Comparison of ENCODE assay signal across 8 cellular contexts in genomic region chr11:49526240-49526829, GRCh38.
DNase-seq lines count a peak whose midpoint lies in the region; ATAC-seq and TF ChIP-seq lines count a peak whose summit lies in the region.
"Not testable (repeated sequence)": the region's sequence is repeated elsewhere in the genome, so short reads cannot be mapped to it uniquely, and the experiment has no call there.

No MANE protein-coding gene starts in this region.

- H3K36me3 Mint-ChIP-seq in Caco-2 (ENCODE audit: insufficient read depth, unreplicated experiment); endodermal cell (ENCODE audit: low read depth): not testable (repeated sequence)

- TF ChIP-seq CTCF in Caco-2 (IDR thresholded peaks at IDR 0.05; ENCODE audit: insufficient read depth in 1 of 2, low read depth in 1 of 2, low read length in 1 of 2, severe bottlenecking in 1 of 2, unreplicated experiment in 1 of 2) (peak; percentile 52 to 73), Loucy (conservative IDR thresholded peaks at IDR 0.05; ENCODE audit: low read length) (peak; percentile 68), SU-DHL-6 (IDR thresholded peaks at IDR 0.05; ENCODE audit: insufficient read depth, low read length, poor library complexity, severe bottlenecking) (peak; percentile 59), endodermal cell (conservative IDR thresholded peaks at IDR 0.05) (peak; percentile 88), kidney epithelial cell (IDR thresholded peaks at IDR 0.05; ENCODE audit: insufficient read depth, low read length, poor library complexity, severe bottlenecking) (peak; percentile 53), spleen (IDR thresholded peaks at IDR 0.05 in 8 of 11, conservative IDR thresholded peaks at IDR 0.05 in 3 of 11) (peak in 9 of 11 experiments; percentile 9 to 63 (median 44))

- intact Hi-C loops in Caco-2 (cut with micrococcal nuclease; ENCODE audit: unreplicated experiment): loop anchor here (5.0 to 10.0 kb wide), 3 partner anchors 471 to 1352 kb away; partner anchors contain the start of gene OR4S1
- intact Hi-C loops in spleen (cut with DNase I; ENCODE audit: low total_unique reads): not testable (repeated sequence)

- not testable (repeated sequence) for H3K27me3 ChIP-seq in Caco-2 (replicated peaks; ENCODE audit: control insufficient read depth, insufficient read depth, low read length); Loucy (ENCODE audit: insufficient read depth, low read length, poor library complexity, severe bottlenecking); SU-DHL-6 (ENCODE audit: low read length); endodermal cell (ENCODE audit: control insufficient read depth, insufficient read depth, low read length, poor library complexity, severe bottlenecking); kidney epithelial cell (ENCODE audit: control insufficient read depth, insufficient read depth, low read length); spleen (replicated peaks in 1 of 7)

- POLR2A ChIA-PET in Caco-2 (lab: Charles Lee): not testable (repeated sequence)

- H2AFZ ChIP-seq in Loucy (ENCODE audit: low read length); SU-DHL-6 (ENCODE audit: low read depth, low read length, severe bottlenecking): not testable (repeated sequence)

- peak; percentile 90 for ATAC-seq in GM19035 (IDR thresholded peaks at IDR 0.05; ENCODE audit: unreplicated experiment)
- ATAC-seq in HG02870 (IDR thresholded peaks at IDR 0.05; ENCODE audit: unreplicated experiment): peak; percentile 89

- H3K4me1 Mint-ChIP-seq in Caco-2 (ENCODE audit: low read depth, unreplicated experiment): not testable (repeated sequence)
- H3K4me1 Mint-ChIP-seq in endodermal cell: peaks cover 13% of the 10 kb centered on the region

- not testable (repeated sequence) for H3K36me3 ChIP-seq in Caco-2 (ENCODE audit: control insufficient read depth, insufficient read depth, low read length); Loucy (ENCODE audit: insufficient read depth, low read length); SU-DHL-6 (ENCODE audit: low read length); endodermal cell (ENCODE audit: control insufficient read depth, insufficient read depth, low read length); kidney epithelial cell (ENCODE audit: control insufficient read depth, insufficient read depth, low read length); spleen

- not testable (repeated sequence) for H3K4me1 ChIP-seq in Caco-2; Loucy (ENCODE audit: insufficient read depth, low read length, poor library complexity, severe bottlenecking); endodermal cell (ENCODE audit: control insufficient read depth, insufficient read depth, low read length); spleen

- not testable (repeated sequence) for BruUV-seq in Caco-2 (replicated peaks; lab: Mats Ljungman, UMichigan)

- not testable (repeated sequence) for H3K27me3 Mint-ChIP-seq in Caco-2 (ENCODE audit: insufficient read depth, unreplicated experiment); endodermal cell (ENCODE audit: insufficient read depth)

- H3K9me3 Mint-ChIP-seq in Caco-2 (ENCODE audit: unreplicated experiment); endodermal cell: not testable (repeated sequence)

- not testable (repeated sequence) for H3K27ac ChIP-seq in SU-DHL-6 (ENCODE audit: low read depth, low read length); endodermal cell (ENCODE audit: low read depth, low read length); spleen

- not testable (repeated sequence) for H3K9ac ChIP-seq in Loucy (ENCODE audit: low read depth, low read length, poor library complexity, severe bottlenecking); SU-DHL-6 (ENCODE audit: low read length); endodermal cell (ENCODE audit: extremely low read depth, low read length, poor library complexity, severe bottlenecking)

- WGBS in endodermal cell (ENCODE audit: insufficient coverage in 1 of 2, insufficient read length in 1 of 2), 2 experiments: 20% methylated on average over 1 of the region's 1 CpG; no CpG with 5 or more reads in 1 of the 2 experiments
- 8 to 36% (median 17%) methylated on average over 1 of the region's 1 CpG for WGBS in spleen, 5 donors

- DNase-seq in Caco-2: peak; percentile 14 to 30
- DNase-seq in endodermal cell: peak; percentile 70
- peak; percentile 14 for DNase-seq in kidney epithelial cell (ENCODE audit: low read depth)
- DNase-seq in spleen: not testable (repeated sequence)

- not testable (repeated sequence) for H3K27ac Mint-ChIP-seq in Caco-2 (ENCODE audit: unreplicated experiment); endodermal cell

- not testable (repeated sequence) for H3K79me2 ChIP-seq in Loucy (ENCODE audit: insufficient read depth, low read length); SU-DHL-6 (ENCODE audit: insufficient read depth, low read length)

- H3K9me3 ChIP-seq in Caco-2; Loucy (ENCODE audit: insufficient read depth, low read depth, low read length); SU-DHL-6 (ENCODE audit: insufficient read depth, low read length); spleen: not testable (repeated sequence)
- H3K9me3 ChIP-seq in endodermal cell (ENCODE audit: control insufficient read depth, low read length): peaks cover 20% of the 10 kb centered on the region

- H3K4me3 Mint-ChIP-seq in Caco-2 (ENCODE audit: unreplicated experiment); endodermal cell: not testable (repeated sequence)

- H4K20me1 ChIP-seq in Loucy (ENCODE audit: insufficient read depth, low read length, poor library complexity, severe bottlenecking); SU-DHL-6 (ENCODE audit: low read depth, low read length): not testable (repeated sequence)

- not testable (repeated sequence) for H3F3A ChIP-seq in Loucy (ENCODE audit: low read depth); SU-DHL-6 (ENCODE audit: insufficient read depth)

- CTCF ChIA-PET in Caco-2 (lab: Charles Lee): not testable (repeated sequence)

- H3K9me2 ChIP-seq in Loucy (replicated peaks; ENCODE audit: low read depth, low read length); SU-DHL-6 (replicated peaks; ENCODE audit: insufficient read depth, low read length): not testable (repeated sequence)

- H3K4me2 ChIP-seq in Loucy (ENCODE audit: low read depth, low read length, poor library complexity, severe bottlenecking); SU-DHL-6 (ENCODE audit: low read depth, low read length, poor library complexity, severe bottlenecking): not testable (repeated sequence)

- H3K4me3 ChIP-seq in Caco-2 (ENCODE audit: low read depth, low read length); Loucy (ENCODE audit: low read length, poor library complexity, severe bottlenecking); SU-DHL-6 (ENCODE audit: insufficient read depth, low read length, poor library complexity, severe bottlenecking); endodermal cell (ENCODE audit: low read length); kidney epithelial cell (ENCODE audit: low read depth, low read length); spleen: not testable (repeated sequence)

- not testable (repeated sequence) for TF ChIP-seq POLR2A in spleen (IDR thresholded peaks at IDR 0.05)
